Comparison of ENCODE assay signal across 1 cellular context in genomic region chr19:11089254-11090013, GRCh38.
A peak's percentile ranks its signal among the peaks of the same experiment; 100 is the strongest.
TF ChIP-seq lines count a peak whose summit lies in the region.

LDLR (plus strand) TSS chr19:11089463; CDS start chr19:11089549, 86 bp downstream.

TF ChIP-seq in HepG2, 621 proteins besides CTCF, POLR2A, EP300 and RAD21 (continued from another document and continues in another):
- peak in 1 of 2 experiments; percentile 67; a peak in 1 of 4 replicates for TF ChIP-seq REST (IDR thresholded peaks at IDR 0.05; ENCODE audit: borderline replicate concordance in 1 of 2, low read depth in 1 of 2, low read length in 2 of 2)
- TF ChIP-seq ZNF264 (CRISPR knock-in tag; IDR thresholded peaks at IDR 0.05): no peak
- no peak for TF ChIP-seq ZNF674 (CRISPR knock-in tag; IDR thresholded peaks at IDR 0.05; ENCODE audit: low read depth)
- peak; percentile 79 for TF ChIP-seq RBFOX2 (IDR thresholded peaks at IDR 0.05; ENCODE audit: low read depth, low read length)
- no peak for TF ChIP-seq SCMH1 (CRISPR knock-in tag; IDR thresholded peaks at IDR 0.05; ENCODE audit: borderline replicate concordance)
- no peak for TF ChIP-seq HDAC6 (IDR thresholded peaks at IDR 0.05; ENCODE audit: low read depth, low read length)
- TF ChIP-seq SP1 (IDR thresholded peaks at IDR 0.05): no peak
- TF ChIP-seq SP1 (CRISPR knock-in tag; IDR thresholded peaks at IDR 0.05): peak; percentile 75
- no peak for TF ChIP-seq AGO1 (IDR thresholded peaks at IDR 0.05; ENCODE audit: low read depth, low read length, poor library complexity, severe bottlenecking)
- TF ChIP-seq ZNF143 (CRISPR knock-in tag; IDR thresholded peaks at IDR 0.05): no peak
- no peak for TF ChIP-seq CHD4 (IDR thresholded peaks at IDR 0.05; ENCODE audit: borderline replicate concordance, low read length)
- no peak for TF ChIP-seq TFDP2 (CRISPR knock-in tag; IDR thresholded peaks at IDR 0.05)
- TF ChIP-seq ZNF546 (CRISPR knock-in tag; conservative IDR thresholded peaks at IDR 0.05): no peak
- TF ChIP-seq ZNF784 (CRISPR knock-in tag; IDR thresholded peaks at IDR 0.05; ENCODE audit: borderline replicate concordance): no peak
- no peak for TF ChIP-seq ZNF788 (CRISPR knock-in tag; IDR thresholded peaks at IDR 0.05; ENCODE audit: borderline replicate concordance)
- no peak for TF ChIP-seq HMG20A (CRISPR knock-in tag; IDR thresholded peaks at IDR 0.05; ENCODE audit: borderline replicate concordance)
- no peak for TF ChIP-seq ZNF468 (CRISPR knock-in tag; IDR thresholded peaks at IDR 0.05)
- no peak for TF ChIP-seq RBM39 (IDR thresholded peaks at IDR 0.05; ENCODE audit: low read depth, low read length, poor library complexity, severe bottlenecking)
- no peak for TF ChIP-seq EHMT2 (IDR thresholded peaks at IDR 0.05; ENCODE audit: borderline replicate concordance, low read depth, low read length)
- TF ChIP-seq KDM3A (CRISPR knock-in tag; IDR thresholded peaks at IDR 0.05; ENCODE audit: low read depth): no peak
- no peak; the same call in 1 of the 2 replicates for TF ChIP-seq TFAP4 (IDR thresholded peaks at IDR 0.05; ENCODE audit: borderline replicate concordance, low read depth)
- TF ChIP-seq ZNF768 (CRISPR knock-in tag; IDR thresholded peaks at IDR 0.05): peak; percentile 58; the same call in 1 of the 2 replicates
- TF ChIP-seq ZNF678 (CRISPR knock-in tag; IDR thresholded peaks at IDR 0.05): no peak
- peak; percentile 52; the same call in 1 of the 2 replicates for TF ChIP-seq SRY (CRISPR knock-in tag; IDR thresholded peaks at IDR 0.05)
- TF ChIP-seq SMYD3 (CRISPR knock-in tag; IDR thresholded peaks at IDR 0.05): no peak
- no peak for TF ChIP-seq ZNF549 (CRISPR knock-in tag; IDR thresholded peaks at IDR 0.05)
- TF ChIP-seq CEBPZ (IDR thresholded peaks at IDR 0.05; ENCODE audit: low read length): no peak
- peak; percentile 39; the same call in 1 of the 2 replicates for TF ChIP-seq CEBPB (IDR thresholded peaks at IDR 0.05; ENCODE audit: borderline replicate concordance, low read depth, low read length)
- no peak for TF ChIP-seq ZNF512B (CRISPR knock-in tag; IDR thresholded peaks at IDR 0.05; ENCODE audit: borderline replicate concordance)
- TF ChIP-seq ZNF367 (CRISPR knock-in tag; IDR thresholded peaks at IDR 0.05; ENCODE audit: borderline replicate concordance): no peak
- no peak for TF ChIP-seq JUND (CRISPR knock-in tag; IDR thresholded peaks at IDR 0.05)
- no peak for TF ChIP-seq NRL (CRISPR knock-in tag; IDR thresholded peaks at IDR 0.05; ENCODE audit: borderline replicate concordance)
- no peak for TF ChIP-seq RFX1 (IDR thresholded peaks at IDR 0.05)
- peak; percentile 47 for TF ChIP-seq KDM2A (CRISPR knock-in tag; IDR thresholded peaks at IDR 0.05; ENCODE audit: borderline replicate concordance, low read depth)
- no peak for TF ChIP-seq CBX5 (CRISPR knock-in tag; IDR thresholded peaks at IDR 0.05; ENCODE audit: borderline replicate concordance)
- no peak for TF ChIP-seq ZNF160 (CRISPR knock-in tag; IDR thresholded peaks at IDR 0.05)
- no peak for TF ChIP-seq ZNF362 (CRISPR knock-in tag; IDR thresholded peaks at IDR 0.05; ENCODE audit: borderline replicate concordance)
- no peak for TF ChIP-seq KLF15 (CRISPR knock-in tag; IDR thresholded peaks at IDR 0.05; ENCODE audit: borderline replicate concordance)
- TF ChIP-seq ZHX2 (IDR thresholded peaks at IDR 0.05; ENCODE audit: low read depth): peak; percentile 63; the same call in 1 of the 2 replicates
- no peak for TF ChIP-seq ZHX2 (CRISPR knock-in tag; IDR thresholded peaks at IDR 0.05; ENCODE audit: borderline replicate concordance)
- TF ChIP-seq ERF (CRISPR knock-in tag; IDR thresholded peaks at IDR 0.05): 0 out of 2 replicates have a peak, but pooled peaks have one; percentile 47
- TF ChIP-seq NR2F6 (IDR thresholded peaks at IDR 0.05): no peak
- peak; percentile 33; the same call in 1 of the 2 replicates for TF ChIP-seq NR2F6 (CRISPR knock-in tag; IDR thresholded peaks at IDR 0.05)
